8 cellular contexts compared by ENCODE assay signal in genomic region chr13:41132512-41133152, GRCh38. TPM values are rescaled to one million over a fixed set of nuclear protein-coding genes. Genes with fewer than 3 reads are reported as not detected.
A peak's percentile ranks its signal among the peaks of the same experiment; 100 is the strongest.
DNase-seq lines count a peak whose midpoint lies in the region; ATAC-seq lines count a peak whose summit lies in the region.

Gene KBTBD6 (minus strand): TSS chr13:41132802. CDS start chr13:41132511, 291 bp downstream.

- no peaks in the 10 kb centered on the region for H3K36me3 ChIP-seq in effector memory CD4-positive, alpha-beta T cell (ENCODE audit: control insufficient read depth, insufficient read depth, low read length)

- peak within 1 kb of the TSS; percentile 75 for H3K4me3 ChIP-seq in effector memory CD4-positive, alpha-beta T cell (ENCODE audit: insufficient read depth, low read depth, low read length, poor library complexity, severe bottlenecking)

- H3K4me1 ChIP-seq in effector memory CD4-positive, alpha-beta T cell (ENCODE audit: control insufficient read depth, insufficient read depth, low read length, poor library complexity, severe bottlenecking), result peaks cover 24% of the 10 kb centered on the region

- no peaks in the 10 kb centered on the region for H3K27me3 ChIP-seq in effector memory CD4-positive, alpha-beta T cell (replicated peaks; ENCODE audit: control insufficient read depth, insufficient read depth, low read length, poor library complexity, severe bottlenecking)

- DNase-seq in COR-L47 (lab: John Stamatoyannopoulos, UW), result peak; percentile 98
- DNase-seq in HT1080 (ENCODE audit: low read depth), result peak; percentile 99
- peak; percentile 96 to 98 for DNase-seq in NOMO-1 (lab: John Stamatoyannopoulos, UW; ENCODE audit: unreplicated experiment in 2 of 2)
- DNase-seq in activated CD8-positive, alpha-beta memory T cell treated with anti-CD3 and anti-CD28 coated beads for 48 hours (ENCODE audit: low read depth in 2 of 3, low spot score in 2 of 3), result peak; percentile 71 to 88 (median 83)
- peak; percentile 83 to 88 (median 88) for DNase-seq in effector memory CD4-positive, alpha-beta T cell
- DNase-seq in lung microvascular endothelial cell (ENCODE audit: low read depth in 2 of 2), result peak; percentile 98 to 99
- DNase-seq in stimulated activated CD4-positive, alpha-beta T cell treated with anti-CD3 and anti-CD28 coated beads, TNF-alpha, amount 100 ng/mL, for 4 hours (ENCODE audit: low read depth in 3 of 3), result peak; percentile 81 to 92 (median 89)

- peak within 1 kb of the TSS; percentile 62 for H3K27ac ChIP-seq in effector memory CD4-positive, alpha-beta T cell (ENCODE audit: insufficient read depth, low read length, poor library complexity, severe bottlenecking)

- H3K9me3 ChIP-seq in effector memory CD4-positive, alpha-beta T cell (ENCODE audit: control insufficient read depth, low read length), result no peaks in the 10 kb centered on the region

- peak; percentile 94 for ATAC-seq in GM21367 (IDR thresholded peaks at IDR 0.05; ENCODE audit: unreplicated experiment)

RNA-seq across cellular contexts. Expression of gene KBTBD6, which starts in this region (rescaled TPM):
- total RNA-seq in HT1080 (2014; rRNA removed; shearing (Covaris generic)), result 10.6 and 12.2 TPM in 2 replicates
- polyA plus RNA-seq in HT1080 (2015; cell fraction: cytosol; rRNA removed), result 5.9 and 6.8 TPM in 2 replicates
- polyA plus RNA-seq in HT1080 (2015; cell fraction: nucleus; rRNA removed), result 8.8 and 9.4 TPM in 2 replicates
- total RNA-seq in lung microvascular endothelial cell, result 5.9 and 9.5 TPM in 2 replicates

Comparison
In these comparisons a context has a peak if more than half of its experiments do, and no peak if none do; other contexts are left out.
1. Peak in every context shown above with its lines: DNase-seq, ATAC-seq, H3K4me3 ChIP-seq and H3K27ac ChIP-seq.